In genomic region chrX:70970482-70970999, GRCh38 we compare ENCODE assay signal across 9 cellular contexts. TPM values are rescaled to one million over a fixed set of nuclear protein-coding genes. Genes with fewer than 3 reads are reported as not detected.
DNase-seq lines count a peak whose midpoint lies in the region; ATAC-seq and TF ChIP-seq lines count a peak whose summit lies in the region.
"Had no signal": no experiment of that assay in that cellular context is flagged by ENCODE, and none has a peak within 500 bp of the region (broad histone marks: within the 10 kb centered on the region; RNA-seq: fewer than 3 reads in every experiment).

No MANE protein-coding gene starts in this region.

- H3K4me2 ChIP-seq in OCI-LY7 (ENCODE audit: low read length): 0 out of 2 replicates have a peak overlapping the region, but pooled peaks have one; percentile 12

- H2AFZ ChIP-seq in OCI-LY7 (ENCODE audit: low read length): no peak overlapping the region

- H3K36me3 ChIP-seq in OCI-LY7 (ENCODE audit: insufficient read depth, low read length): no peaks in the 10 kb centered on the region
- no peaks in the 10 kb centered on the region for H3K36me3 ChIP-seq in thoracic aorta

- TF ChIP-seq CTCF in 22Rv1 (IDR thresholded peaks at IDR 0.05) (peak; percentile 43), OCI-LY7 (conservative IDR thresholded peaks at IDR 0.05; ENCODE audit: low read length) (peak; percentile 67), thoracic aorta (IDR thresholded peaks at IDR 0.05) (peak; percentile 21)

- CTCF ChIA-PET in OCI-LY7 (lab: Charles Lee; ENCODE audit: unreplicated experiment): no interaction called here

- H3K4me3 ChIP-seq in OCI-LY7 (ENCODE audit: low read depth, low read length, poor library complexity, severe bottlenecking): no peak overlapping the region
- H3K4me3 ChIP-seq in thoracic aorta: no peak overlapping the region

- H3K27me3 ChIP-seq in thoracic aorta (replicated peaks; ENCODE audit: insufficient read depth): no peaks in the 10 kb centered on the region

- H3K9me3 ChIP-seq in OCI-LY7 (ENCODE audit: low read length): no peaks in the 10 kb centered on the region
- no peaks in the 10 kb centered on the region for H3K9me3 ChIP-seq in thoracic aorta

- H3K9me2 ChIP-seq in OCI-LY7 (ENCODE audit: insufficient read depth, low read length): no peaks in the 10 kb centered on the region

- intact Hi-C loops in OCI-LY7 (cut with micrococcal nuclease; ENCODE audit: unreplicated experiment): loop anchor here (2.0 to 5.0 kb wide), 2 partner anchors 157 to 208 kb away; no protein-coding TSS in a partner anchor

- no peaks in the 10 kb centered on the region for H4K20me1 ChIP-seq in OCI-LY7 (ENCODE audit: insufficient read depth, low read length)

- no peaks in the 10 kb centered on the region for H3K79me2 ChIP-seq in OCI-LY7 (ENCODE audit: insufficient read depth, low read depth, low read length)

- POLR2A ChIA-PET in OCI-LY7 (lab: Charles Lee): interaction anchor here (0.6 kb wide), 1 partner anchor 284 kb away, joined by 4 read pairs; no protein-coding TSS in a partner anchor

- BruUV-seq in OCI-LY7 (replicated peaks; lab: Mats Ljungman, UMichigan): no TSS peak

- no peak for ATAC-seq in thoracic aorta (ENCODE audit: insufficient number of reproducible peaks, low FRiP score, low read depth)
- ATAC-seq in GM19324 (IDR thresholded peaks at IDR 0.05; ENCODE audit: low FRiP score, unreplicated experiment): no peak

- H3K4me1 ChIP-seq in OCI-LY7 (ENCODE audit: insufficient read depth, low read length, poor library complexity, severe bottlenecking): no peaks in the 10 kb centered on the region
- H3K4me1 ChIP-seq in thoracic aorta (ENCODE audit: control insufficient read depth in 1 of 2, low read depth in 2 of 2): no peaks in the 10 kb centered on the region

- H3K27ac ChIP-seq in 22Rv1 (no peak overlapping the region), OCI-LY7 (ENCODE audit: low read depth, low read length, poor library complexity, severe bottlenecking) (no peak overlapping the region), thoracic aorta (no peak overlapping the region)

- DNase-seq in GF-D8 (lab: John Stamatoyannopoulos, UW) (peak; percentile 1), OCI-LY7 (ENCODE audit: low spot score) (peak; percentile 21), fibroblast of gingiva (ENCODE audit: low read depth) (peak; percentile 1), thoracic aorta (ENCODE audit: low spot score) (no peak), amniotic stem cell (lab: John Stamatoyannopoulos, UW) (no peak), NCI-H510A (lab: John Stamatoyannopoulos, UW) (no peak)

RNA-seq across cellular contexts. Expression of gene SLC7A3, which starts 39.6 kb away (rescaled TPM):
- not detected in 2 replicates for total RNA-seq in OCI-LY7 (2014; rRNA removed; shearing (Covaris generic))
- total RNA-seq in OCI-LY7 (2022): not detected in 2 replicates
- not detected for total RNA-seq in thoracic aorta
- total RNA-seq: dermis microvascular lymphatic vessel endothelial cell had no signal

Comparison
In these comparisons a context has a peak if more than half of its experiments do, and no peak if none do; other contexts are left out.
1. DNase-seq: peak in GF-D8 (single experiment), OCI-LY7 (single experiment) and fibroblast of gingiva (single experiment); none in thoracic aorta (single experiment), amniotic stem cell (single experiment) and NCI-H510A (single experiment).
2. Peak in every context shown above with its lines, with median percentiles within 50 percentile points of each other: CTCF ChIP-seq.